ENCODE assay signal across 8 cellular contexts in genomic region chr20:29496767-29497166, GRCh38.
A peak's percentile ranks its signal among the peaks of the same experiment; 100 is the strongest.
DNase-seq lines count a peak whose midpoint lies in the region; ATAC-seq, FAIRE-seq and TF ChIP-seq lines count a peak whose summit lies in the region.
"Not testable (repeated sequence)": the region's sequence is repeated elsewhere in the genome, so short reads cannot be mapped to it uniquely, and the experiment has no call there.

No MANE protein-coding gene starts in this region.

- H3K4me3 ChIP-seq in AG09309 (ENCODE audit: control insufficient read depth, low read depth, low read length): peak overlapping the region; percentile 37
- H3K4me3 ChIP-seq in NT2/D1 (ENCODE audit: insufficient read length, low read depth): peak overlapping the region; percentile 40
- H3K4me3 ChIP-seq in adipocyte (ENCODE audit: low read length): peak overlapping the region; percentile 33
- H3K4me3 ChIP-seq in left ventricle myocardium inferior: peak overlapping the region; percentile 52
- H3K4me3 ChIP-seq in psoas muscle: peak overlapping the region; percentile 22

- TF ChIP-seq CTCF in AG09309 (IDR thresholded peaks at IDR 0.05; ENCODE audit: control insufficient read depth, insufficient read depth, low read depth, low read length, missing control alignments); left ventricle myocardium inferior (IDR thresholded peaks at IDR 0.05; ENCODE audit: borderline replicate concordance); psoas muscle (IDR thresholded peaks at IDR 0.05): not testable (repeated sequence)

- not testable (repeated sequence) for H3K36me3 Mint-ChIP-seq in activated CD4-positive, alpha-beta T cell treated with anti-CD3 and anti-CD28 coated beads for 36 hours (ENCODE audit: low read depth)

- H3K4me1 ChIP-seq in NT2/D1 (ENCODE audit: insufficient read depth, insufficient read length); adipocyte (ENCODE audit: control insufficient read depth, insufficient read depth, low read length); left ventricle myocardium inferior; psoas muscle: not testable (repeated sequence)

- POLR2A ChIA-PET in activated CD4-positive, alpha-beta T cell treated with anti-CD3 and anti-CD28 coated beads for 36 hours (lab: Charles Lee): not testable (repeated sequence)

- CTCF ChIA-PET in activated CD4-positive, alpha-beta T cell treated with anti-CD3 and anti-CD28 coated beads for 36 hours (lab: Charles Lee): not testable (repeated sequence)

- H3K4me3 Mint-ChIP-seq in activated CD4-positive, alpha-beta T cell treated with anti-CD3 and anti-CD28 coated beads for 36 hours: peak overlapping the region; percentile 66

- H3K36me3 ChIP-seq in NT2/D1 (ENCODE audit: insufficient read depth, insufficient read length, low read length); adipocyte (ENCODE audit: control insufficient read depth, insufficient read depth, low read length, severe bottlenecking); left ventricle myocardium inferior; psoas muscle (ENCODE audit: insufficient read depth in 1 of 2, low read depth in 1 of 2): not testable (repeated sequence)

- not testable (repeated sequence) for FAIRE-seq in urothelium cell line (lab: Jason Lieb, UNC)

- DNase-seq in AG09309 (ENCODE audit: low read depth); NT2/D1 (ENCODE audit: low read depth, low spot score); activated CD4-positive, alpha-beta T cell treated with anti-CD3 and anti-CD28 coated beads for 36 hours; adipocyte (ENCODE audit: low read depth); left ventricle myocardium inferior: not testable (repeated sequence)
- DNase-seq in HT1080 (ENCODE audit: low read depth): peak; percentile 29
- peak in 1 of 2 donors; percentile 54 for DNase-seq in psoas muscle
- DNase-seq in urothelium cell line (ENCODE audit: low spot score): peak; percentile 3

- H3K27me3 Mint-ChIP-seq in activated CD4-positive, alpha-beta T cell treated with anti-CD3 and anti-CD28 coated beads for 36 hours: not testable (repeated sequence)

- H3K27ac ChIP-seq in left ventricle myocardium inferior (replicated peaks); psoas muscle: not testable (repeated sequence)

- not testable (repeated sequence) for H3K4me1 Mint-ChIP-seq in activated CD4-positive, alpha-beta T cell treated with anti-CD3 and anti-CD28 coated beads for 36 hours

- intact Hi-C loops in activated CD4-positive, alpha-beta T cell treated with anti-CD3 and anti-CD28 coated beads for 36 hours (cut with DNase I, micrococcal nuclease): loop anchor here in 1 of 2 experiments (5.0 kb wide), 1 partner anchor 414 kb away; no protein-coding TSS in a partner anchor
- intact Hi-C loops in left ventricle myocardium inferior (cut with micrococcal nuclease); psoas muscle (cut with DNase I): not testable (repeated sequence)

- ATAC-seq in activated CD4-positive, alpha-beta T cell treated with anti-CD3 and anti-CD28 coated beads for 36 hours; psoas muscle: not testable (repeated sequence)

- H3K9me3 ChIP-seq in NT2/D1 (ENCODE audit: insufficient read depth, low read length); adipocyte (ENCODE audit: control insufficient read depth, low read length); psoas muscle: not testable (repeated sequence)
- peaks cover 29% of the 10 kb centered on the region for H3K9me3 ChIP-seq in left ventricle myocardium inferior (replicated peaks)

- not testable (repeated sequence) for H3K27me3 ChIP-seq in NT2/D1 (ENCODE audit: insufficient read depth, insufficient read length); adipocyte (replicated peaks; ENCODE audit: control insufficient read depth, insufficient read depth, low read length); psoas muscle (ENCODE audit: insufficient read depth in 3 of 3, low read length in 2 of 3)
- H3K27me3 ChIP-seq in left ventricle myocardium inferior (ENCODE audit: low read depth): peaks cover 17% of the 10 kb centered on the region

- not testable (repeated sequence) for H3K27ac Mint-ChIP-seq in activated CD4-positive, alpha-beta T cell treated with anti-CD3 and anti-CD28 coated beads for 36 hours

- H3K9me3 Mint-ChIP-seq in activated CD4-positive, alpha-beta T cell treated with anti-CD3 and anti-CD28 coated beads for 36 hours (ENCODE audit: low read depth): peaks cover 15% of the 10 kb centered on the region

- peak overlapping the region; percentile 42 for H3K9ac ChIP-seq in NT2/D1 (ENCODE audit: insufficient read length, low read depth)
- not testable (repeated sequence) for H3K9ac ChIP-seq in adipocyte (ENCODE audit: low read length)

- WGBS in psoas muscle, 3 donors: 35 to 42% (median 39%) methylated on average over 17 to 26 of the region's 27 CpGs
